ENCODE assay signal across 17 cellular contexts in the genomic region with DNA sequence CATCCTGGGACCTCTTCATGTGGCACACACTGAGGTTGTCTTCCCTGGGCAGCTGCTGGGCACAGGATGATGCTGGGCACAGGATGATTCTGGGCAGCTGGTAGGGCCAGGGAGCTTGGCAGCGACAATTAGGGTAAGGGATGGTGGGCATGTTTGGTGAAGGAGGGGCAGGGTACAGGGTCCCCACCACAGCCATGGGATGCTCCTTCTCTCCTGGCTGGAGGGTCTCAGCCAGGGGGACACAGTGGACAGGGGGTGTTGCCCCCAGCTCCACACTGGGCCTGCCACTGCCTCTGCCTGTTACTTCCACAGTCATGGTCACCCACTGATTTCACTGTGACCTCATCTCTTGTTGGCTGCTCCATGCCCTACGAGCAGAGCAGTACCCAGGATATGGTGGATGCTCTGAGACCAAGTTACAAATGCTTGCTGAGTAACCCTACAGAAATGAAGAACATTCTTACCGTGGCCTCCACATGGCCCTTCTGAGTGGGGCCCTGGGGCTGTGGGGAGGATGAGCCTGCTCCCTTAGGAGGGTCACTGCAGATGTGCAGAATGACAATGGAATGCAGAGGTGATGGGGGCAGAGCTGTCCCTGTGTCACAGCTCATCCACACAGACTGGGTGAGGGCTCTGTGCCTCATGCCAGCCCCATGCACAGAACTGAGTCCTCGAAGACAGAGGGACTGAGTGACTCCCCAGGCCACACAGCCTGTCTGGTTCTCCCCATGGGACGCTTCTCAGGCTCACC. TPM values are rescaled to one million over a fixed set of nuclear protein-coding genes. Genes with fewer than 3 reads are reported as not detected.
DNase-seq lines count a peak whose midpoint lies in the region; ATAC-seq and TF ChIP-seq lines count a peak whose summit lies in the region.
"Had no signal": no experiment of that assay in that cellular context is flagged by ENCODE, and none has a peak within 500 bp of the region (broad histone marks: within the 10 kb centered on the region; RNA-seq: fewer than 3 reads in every experiment).

No MANE protein-coding gene starts in this region.

- H3K79me1 ChIP-seq in neuronal stem cell (ENCODE audit: low read depth, low read length), result no peaks in the 10 kb centered on the region

- peaks cover 2 to 8% of the 10 kb centered on the region in 2 donors for H3K4me1 ChIP-seq in neuronal stem cell (ENCODE audit: control insufficient read depth in 2 of 2, insufficient read depth in 1 of 2, low read depth in 1 of 2, low read length in 2 of 2)
- H3K4me1 ChIP-seq: adrenal gland, pancreas had no signal

- H4K91ac ChIP-seq in neuronal stem cell (ENCODE audit: low read depth, low read length, poor library complexity), result no peak overlapping the region

- H4K8ac ChIP-seq in neuronal stem cell (ENCODE audit: low read depth, low read length), result no peak overlapping the region

- no peak overlapping the region for H3K4ac ChIP-seq in neuronal stem cell (ENCODE audit: low read length)

- no peak overlapping the region for H3K9ac ChIP-seq in neuronal stem cell (ENCODE audit: low read depth, low read length, poor library complexity)

- WGBS in neuronal stem cell (ENCODE audit: extremely low coverage in 2 of 2, insufficient read length in 2 of 2, insufficient replicate concordance in 1 of 2), 2 donors, result no CpG with 5 or more reads among the region's 5 CpGs

- no peak overlapping the region for H3K27ac ChIP-seq in neuronal stem cell (replicated peaks; ENCODE audit: low read length)
- H3K27ac ChIP-seq: adrenal gland, C4-2B, pancreas, SK-N-MC had no signal

- no peak overlapping the region for H2AFZ ChIP-seq in neuronal stem cell (ENCODE audit: low read length)

- H3K14ac ChIP-seq in neuronal stem cell (ENCODE audit: low read length), result peak overlapping the region; percentile 58

- peak overlapping the region; percentile 35 for H3K23ac ChIP-seq in neuronal stem cell (ENCODE audit: low read depth, low read length, poor library complexity)

- H3K27me3 ChIP-seq in neuronal stem cell (ENCODE audit: control insufficient read depth in 3 of 3, insufficient read depth in 3 of 3, low read depth in 1 of 3, low read length in 3 of 3), result no peaks in the 10 kb centered on the region
- H3K27me3 ChIP-seq: adrenal gland, pancreas had no signal

- H3K9me3 ChIP-seq in neuronal stem cell (replicated peaks in 1 of 2; ENCODE audit: control insufficient read depth in 2 of 2, insufficient read depth in 1 of 2, low read depth in 1 of 2, low read length in 2 of 2), result no peaks in the 10 kb centered on the region
- H3K9me3 ChIP-seq: adrenal gland, pancreas had no signal

- H3K4me3 ChIP-seq in AG10803 (ENCODE audit: low read length), result no peak overlapping the region
- H3K4me3 ChIP-seq in choroid plexus epithelial cell (ENCODE audit: low read depth, low read length), result no peak overlapping the region
- H3K4me3 ChIP-seq in neuronal stem cell (ENCODE audit: low read length in 2 of 2), result no peak overlapping the region
- H3K4me3 ChIP-seq: adrenal gland, pancreas, SK-N-MC had no signal

- no peak overlapping the region for H2BK120ac ChIP-seq in neuronal stem cell (ENCODE audit: low read depth, low read length)

- no peak overlapping the region for H2BK5ac ChIP-seq in neuronal stem cell (ENCODE audit: low read length)

- no peak overlapping the region for H3K4me2 ChIP-seq in neuronal stem cell (ENCODE audit: insufficient read depth, low read length, poor library complexity, severe bottlenecking)

- TF ChIP-seq CTCF in AG10803 (conservative IDR thresholded peaks at IDR 0.05; ENCODE audit: low read length) (no peak), choroid plexus epithelial cell (conservative IDR thresholded peaks at IDR 0.05; ENCODE audit: low read depth, low read length) (no peak)

- ATAC-seq in HG03175 (IDR thresholded peaks at IDR 0.05; ENCODE audit: unreplicated experiment) (no peak), HG03045 (IDR thresholded peaks at IDR 0.05; ENCODE audit: unreplicated experiment) (no peak)
- ATAC-seq: pancreas had no signal

- peak overlapping the region; percentile 71 for H3K18ac ChIP-seq in neuronal stem cell (ENCODE audit: low read length)

- no peaks in the 10 kb centered on the region for H3K36me3 ChIP-seq in neuronal stem cell (replicated peaks in 1 of 2; ENCODE audit: control insufficient read depth in 2 of 2, insufficient read depth in 2 of 2, low read length in 2 of 2)
- H3K36me3 ChIP-seq: adrenal gland, pancreas had no signal

- H2BK12ac ChIP-seq in neuronal stem cell (ENCODE audit: low read length), result no peak overlapping the region

- H2BK15ac ChIP-seq in neuronal stem cell (ENCODE audit: low read length), result no peak overlapping the region

- H2AK5ac ChIP-seq in neuronal stem cell (ENCODE audit: low read depth, low read length), result peak overlapping the region; percentile 83

- DNase-seq in AG10803 (ENCODE audit: low read depth) (peak; percentile 45), GM04503 (ENCODE audit: low read depth) (peak; percentile 37), choroid plexus epithelial cell (ENCODE audit: low read depth) (peak; percentile 15), neuronal stem cell (ENCODE audit: low spot score) (no peak), dedifferentiated amniotic fluid mesenchymal stem cell (ENCODE audit: extremely low spot score) (no peak), erythroblast (lab: John Stamatoyannopoulos, UW) (no peak)
- DNase-seq: activated T-cell treated with anti-CD3 and anti-CD28 coated beads, Interleukin-2, amount 50 U/mL, for 24 hours; DMS79; MM.1S; NCI-H2029; NCI-H524 had no signal

- no peak for TF ChIP-seq POLR2A in erythroblast (IDR thresholded peaks at IDR 0.05; ENCODE audit: low read length)

RNA-seq across cellular contexts. Expression of a gene that starts 28.4 kb away (rescaled TPM):
- polyA plus RNA-seq in neuronal stem cell (2013, experiment 1 of 2), result 2.3 TPM
- 2.2 TPM for polyA plus RNA-seq in neuronal stem cell (2013, experiment 2 of 2)

Comparison
In these comparisons a context has a peak if more than half of its experiments do, and no peak if none do; other contexts are left out.
1. DNase-seq: peak in AG10803 (single experiment), GM04503 (single experiment) and choroid plexus epithelial cell (single experiment); none in neuronal stem cell (single experiment), dedifferentiated amniotic fluid mesenchymal stem cell (single experiment) and erythroblast (0 of 2).